ENCODE assay signal across 9 cellular contexts in genomic region chr5:173094012-173094661, GRCh38. TPM values are rescaled to one million over a fixed set of nuclear protein-coding genes. Genes with fewer than 3 reads are reported as not detected.
DNase-seq lines count a peak whose midpoint lies in the region; ATAC-seq and TF ChIP-seq lines count a peak whose summit lies in the region.
"Had no signal": no experiment of that assay in that cellular context is flagged by ENCODE, and none has a peak within 500 bp of the region (broad histone marks: within the 10 kb centered on the region; RNA-seq: fewer than 3 reads in every experiment).

No MANE protein-coding gene starts in this region.

- H3K27me3 ChIP-seq in RWPE2 (ENCODE audit: insufficient read depth, poor library complexity, severe bottlenecking) = no peaks in the 10 kb centered on the region

- no peaks in the 10 kb centered on the region for H3K9me3 ChIP-seq in RWPE2 (ENCODE audit: severe bottlenecking)

- H3K36me3 ChIP-seq in RWPE2 (ENCODE audit: low read depth) = no peaks in the 10 kb centered on the region

- H3K4me1 ChIP-seq in RWPE2 (ENCODE audit: insufficient read depth, poor library complexity, severe bottlenecking) = peaks cover 16% of the 10 kb centered on the region

- H3K27ac Mint-ChIP-seq in progenitor cell of endocrine pancreas = peak overlapping the region; percentile 45
- H3K27ac Mint-ChIP-seq in glutamatergic neuron (ENCODE audit: unreplicated experiment) = no peak overlapping the region
- no peak overlapping the region for H3K27ac Mint-ChIP-seq in activated naive CD8-positive, alpha-beta T cell treated with anti-CD3 and anti-CD28 coated beads for 36 hours

- H3K4me1 Mint-ChIP-seq in progenitor cell of endocrine pancreas (ENCODE audit: low read depth) = peaks cover 7% of the 10 kb centered on the region
- peaks cover 3% of the 10 kb centered on the region for H3K4me1 Mint-ChIP-seq in glutamatergic neuron (ENCODE audit: low read depth, unreplicated experiment)
- H3K4me1 Mint-ChIP-seq in activated naive CD8-positive, alpha-beta T cell treated with anti-CD3 and anti-CD28 coated beads for 36 hours = peaks cover 42% of the 10 kb centered on the region

- H3K4me3 ChIP-seq in RWPE2 (ENCODE audit: severe bottlenecking) = no peak overlapping the region
- H3K4me3 ChIP-seq in fibroblast of the aortic adventitia (ENCODE audit: low read depth, low read length) = no peak overlapping the region

- no peaks in the 10 kb centered on the region for H3K9me3 Mint-ChIP-seq in progenitor cell of endocrine pancreas (ENCODE audit: low read depth)
- no peaks in the 10 kb centered on the region for H3K9me3 Mint-ChIP-seq in glutamatergic neuron (ENCODE audit: unreplicated experiment)
- no peaks in the 10 kb centered on the region for H3K9me3 Mint-ChIP-seq in activated naive CD8-positive, alpha-beta T cell treated with anti-CD3 and anti-CD28 coated beads for 36 hours
- H3K9me3 Mint-ChIP-seq: IgD-negative memory B cell had no signal

- H3K4me3 Mint-ChIP-seq in progenitor cell of endocrine pancreas (ENCODE audit: low read depth) (no peak overlapping the region), glutamatergic neuron (ENCODE audit: unreplicated experiment) (no peak overlapping the region)
- no peak overlapping the region for H3K4me3 Mint-ChIP-seq in activated naive CD8-positive, alpha-beta T cell treated with anti-CD3 and anti-CD28 coated beads for 36 hours
- H3K4me3 Mint-ChIP-seq: IgD-negative memory B cell had no signal

- peak overlapping the region; percentile 4 for H3K27ac ChIP-seq in RWPE2 (ENCODE audit: poor library complexity, severe bottlenecking)

- H3K27me3 Mint-ChIP-seq in progenitor cell of endocrine pancreas = no peaks in the 10 kb centered on the region
- H3K27me3 Mint-ChIP-seq in glutamatergic neuron (ENCODE audit: unreplicated experiment) = peaks cover 3% of the 10 kb centered on the region
- H3K27me3 Mint-ChIP-seq in activated naive CD8-positive, alpha-beta T cell treated with anti-CD3 and anti-CD28 coated beads for 36 hours = no peaks in the 10 kb centered on the region
- H3K27me3 Mint-ChIP-seq: IgD-negative memory B cell had no signal

- DNase-seq in EH (ENCODE audit: low read depth) = peak; percentile 93
- no peak for DNase-seq in RWPE2 (ENCODE audit: low spot score)
- DNase-seq in fibroblast of the aortic adventitia (ENCODE audit: low read depth) = peak; percentile 98
- no peak for DNase-seq in progenitor cell of endocrine pancreas (ENCODE audit: low spot score, unreplicated experiment)
- no peak for DNase-seq in glutamatergic neuron
- no peak for DNase-seq in activated naive CD8-positive, alpha-beta T cell treated with anti-CD3 and anti-CD28 coated beads for 36 hours

- TF ChIP-seq CTCF in RWPE2 (IDR thresholded peaks at IDR 0.05; ENCODE audit: poor library complexity, severe bottlenecking) (no peak), fibroblast of the aortic adventitia (IDR thresholded peaks at IDR 0.05; ENCODE audit: insufficient read depth, low read length) (no peak), progenitor cell of endocrine pancreas (IDR thresholded peaks at IDR 0.05; ENCODE audit: unreplicated experiment) (no peak), glutamatergic neuron (IDR thresholded peaks at IDR 0.05; ENCODE audit: partially characterized antibody, unreplicated experiment) (no peak)

- H3K36me3 Mint-ChIP-seq in progenitor cell of endocrine pancreas (ENCODE audit: insufficient read depth) (peaks cover 6% of the 10 kb centered on the region), glutamatergic neuron (ENCODE audit: unreplicated experiment) (no peaks in the 10 kb centered on the region)
- H3K36me3 Mint-ChIP-seq in activated naive CD8-positive, alpha-beta T cell treated with anti-CD3 and anti-CD28 coated beads for 36 hours = peaks cover 15% of the 10 kb centered on the region

- peak; percentile 81 for ATAC-seq in RWPE2 (ENCODE audit: low read depth)
- ATAC-seq in GM21723 (IDR thresholded peaks at IDR 0.05; ENCODE audit: unreplicated experiment) = no peak
- ATAC-seq in HG03097 (IDR thresholded peaks at IDR 0.05; ENCODE audit: low FRiP score, unreplicated experiment) = no peak

RNA-seq across cellular contexts. Expression of gene CREBRF, which starts 38.0 kb away (rescaled TPM):
- total RNA-seq in fibroblast of the aortic adventitia (ENCODE audit: low replicate concordance) (29.7 and 33.8 TPM in 2 replicates), progenitor cell of endocrine pancreas (17.4 and 17.8 TPM in 2 replicates), glutamatergic neuron (ENCODE audit: unreplicated experiment) (16.6 TPM)
- total RNA-seq in activated naive CD8-positive, alpha-beta T cell treated with anti-CD3 and anti-CD28 coated beads for 36 hours = 1 to 10 TPM; 8.6 to 8.8 TPM

RNA-seq across cellular contexts. Expression of gene BNIP1, which starts 50.2 kb away (rescaled TPM):
- total RNA-seq in fibroblast of the aortic adventitia (ENCODE audit: low replicate concordance) (10.8 and 20.9 TPM in 2 replicates), progenitor cell of endocrine pancreas (6.1 and 6.6 TPM in 2 replicates), glutamatergic neuron (ENCODE audit: unreplicated experiment) (12.5 TPM)
- total RNA-seq in activated naive CD8-positive, alpha-beta T cell treated with anti-CD3 and anti-CD28 coated beads for 36 hours = 10 to 100 TPM; 27.4 to 29.4 TPM

Comparison
In these comparisons a context has a peak if more than half of its experiments do, and no peak if none do; other contexts are left out.
1. DNase-seq: peak in EH (single experiment) and fibroblast of the aortic adventitia (single experiment); none in RWPE2 (single experiment), progenitor cell of endocrine pancreas (single experiment), glutamatergic neuron (single experiment) and activated naive CD8-positive, alpha-beta T cell treated with anti-CD3 and anti-CD28 coated beads for 36 hours (single experiment).